In genomic region chr9:134486127-134486995, GRCh38 we compare ENCODE assay signal across 18 cellular contexts.
DNase-seq lines count a peak whose midpoint lies in the region; ATAC-seq and TF ChIP-seq lines count a peak whose summit lies in the region.
"Had no signal": no experiment of that assay in that cellular context is flagged by ENCODE, and none has a peak within 500 bp of the region (broad histone marks: within the 10 kb centered on the region; RNA-seq: fewer than 3 reads in every experiment).

No MANE protein-coding gene starts in this region.

- no peak overlapping the region for H3K4me3 Mint-ChIP-seq in MCF 10A (ENCODE audit: unreplicated experiment)
- H3K4me3 Mint-ChIP-seq: activated CD4-positive, alpha-beta T cell treated with anti-CD3 and anti-CD28 coated beads, Interleukin-2, amount 10 ng/mL, durations not matched to agents 7 days and 5 days; T-helper 1 cell treated with Interleukin-12 subunit alpha and Interleukin-12 subunit beta and Interleukin-4 antibody, amounts not matched to agents 30 μg/mL and 1 μg/mL, for 36 hours had no signal

- H4K20me1 ChIP-seq in BLaER1 = no peaks in the 10 kb centered on the region

- peaks cover 6% of the 10 kb centered on the region for H3K36me3 Mint-ChIP-seq in MCF 10A (ENCODE audit: insufficient read depth, unreplicated experiment)

- peak overlapping the region; percentile 73 for H2BK15ac ChIP-seq in mesenchymal stem cell (ENCODE audit: low read depth, poor library complexity, severe bottlenecking)

- intact Hi-C loops in spleen (cut with DNase I; ENCODE audit: low total_unique reads) (no loop called here), MCF 10A (cut with micrococcal nuclease) (no loop called here)

- peak overlapping the region in 1 of 2 experiments; percentile 27 for H3K14ac ChIP-seq in mesenchymal stem cell (ENCODE audit: low read length in 2 of 2)

- H4K91ac ChIP-seq in mesenchymal stem cell (ENCODE audit: low read length) = peak overlapping the region; percentile 70

- peaks cover 100% of the 10 kb centered on the region for H3K4me1 ChIP-seq in BLaER1
- peaks cover 10% of the 10 kb centered on the region for H3K4me1 ChIP-seq in mesenchymal stem cell (ENCODE audit: control insufficient read depth, insufficient read depth, low read depth, low read length)
- peaks cover 0 to 47% (median 10%) of the 10 kb centered on the region in 6 donors for H3K4me1 ChIP-seq in spleen
- H3K4me1 ChIP-seq: lower lobe of right lung had no signal

- no peak overlapping the region for H2AK5ac ChIP-seq in mesenchymal stem cell (ENCODE audit: low read length, severe bottlenecking)

- no peak overlapping the region for H3K27ac Mint-ChIP-seq in MCF 10A (ENCODE audit: low read depth, unreplicated experiment)
- H3K27ac Mint-ChIP-seq: activated CD4-positive, alpha-beta T cell treated with anti-CD3 and anti-CD28 coated beads, Interleukin-2, amount 10 ng/mL, durations not matched to agents 7 days and 5 days; T-helper 1 cell treated with Interleukin-12 subunit alpha and Interleukin-12 subunit beta and Interleukin-4 antibody, amounts not matched to agents 30 μg/mL and 1 μg/mL, for 36 hours had no signal

- H3K18ac ChIP-seq in mesenchymal stem cell (ENCODE audit: low read depth in 1 of 2, low read length in 2 of 2) = peak overlapping the region in 1 of 2 experiments; percentile 48

- ATAC-seq in HG03139 (IDR thresholded peaks at IDR 0.05; ENCODE audit: unreplicated experiment) = no peak
- ATAC-seq: lower lobe of right lung, Panc1 had no signal

- DNase-seq in SK-N-MC (ENCODE audit: low read depth, low spot score) (no peak), mesenchymal stem cell (no peak), spleen (peak; percentile 55), MCF 10A (ENCODE audit: unreplicated experiment) (no peak), iPS-NIHi7 (ENCODE audit: extremely low spot score) (no peak)
- DNase-seq: activated CD4-positive, alpha-beta T cell treated with anti-CD3 and anti-CD28 coated beads, Interleukin-2, amount 10 ng/mL, durations not matched to agents 7 days and 5 days; activated gamma-delta T cell treated with Interleukin-2 at 50 U/mL for 16 hours; amniotic stem cell; DMS79; KBM-7; lower lobe of right lung; NCI-H524; NK-92 treated with Interleukin-12 subunit alpha and Interleukin-12 subunit beta, amount 100 ng/mL, for 24 hours; occipital lobe had no signal

- CTCF ChIA-PET in MCF 10A (lab: Yijun Ruan, JAX) = no interaction called here

- TF ChIP-seq CTCF in spleen (IDR thresholded peaks at IDR 0.05 in 8 of 11, conservative IDR thresholded peaks at IDR 0.05 in 3 of 11) (no peak), MCF 10A (IDR thresholded peaks at IDR 0.05; ENCODE audit: unreplicated experiment) (no peak)

- H3K36me3 ChIP-seq in BLaER1 (no peaks in the 10 kb centered on the region), SK-N-MC (ENCODE audit: insufficient read depth, low read length) (no peaks in the 10 kb centered on the region), mesenchymal stem cell (ENCODE audit: control insufficient read depth in 1 of 2, insufficient read depth in 2 of 2, low read depth in 1 of 2, low read length in 2 of 2) (no peaks in the 10 kb centered on the region), spleen (no peaks in the 10 kb centered on the region)
- H3K36me3 ChIP-seq: lower lobe of right lung had no signal

- peak overlapping the region in 1 of 2 experiments; percentile 45 for H2BK12ac ChIP-seq in mesenchymal stem cell (ENCODE audit: low read length in 2 of 2)

- H2BK120ac ChIP-seq in mesenchymal stem cell (ENCODE audit: low read depth, low read length) = no peak overlapping the region

- no peak overlapping the region for H2BK5ac ChIP-seq in mesenchymal stem cell (ENCODE audit: low read depth, low read length, poor library complexity, severe bottlenecking)

- peak overlapping the region; percentile 81 for H3K9ac ChIP-seq in BLaER1
- no peak overlapping the region for H3K9ac ChIP-seq in SK-N-MC (ENCODE audit: insufficient read length)
- no peak overlapping the region for H3K9ac ChIP-seq in mesenchymal stem cell (ENCODE audit: low read length)

- H3K79me1 ChIP-seq in mesenchymal stem cell (replicated peaks; ENCODE audit: low read length, poor library complexity, severe bottlenecking) = no peaks in the 10 kb centered on the region

- no peak overlapping the region for H3K4ac ChIP-seq in mesenchymal stem cell (ENCODE audit: low read depth in 1 of 2, low read length in 2 of 2)

- H3K9me3 Mint-ChIP-seq in MCF 10A (ENCODE audit: unreplicated experiment) = no peaks in the 10 kb centered on the region
- H3K9me3 Mint-ChIP-seq: activated CD4-positive, alpha-beta T cell treated with anti-CD3 and anti-CD28 coated beads, Interleukin-2, amount 10 ng/mL, durations not matched to agents 7 days and 5 days; T-helper 1 cell treated with Interleukin-12 subunit alpha and Interleukin-12 subunit beta and Interleukin-4 antibody, amounts not matched to agents 30 μg/mL and 1 μg/mL, for 36 hours had no signal

- H3K27ac ChIP-seq in BLaER1 (peak overlapping the region; percentile 97), SK-N-MC (peak overlapping the region; percentile 81), mesenchymal stem cell (ENCODE audit: low read length, poor library complexity, severe bottlenecking) (no peak overlapping the region), spleen (no peak overlapping the region)
- H3K27ac ChIP-seq: lower lobe of right lung had no signal

- H3K4me3 ChIP-seq in BLaER1 (peak overlapping the region; percentile 8; the same call in 1 of the 2 replicates), SK-N-MC (no peak overlapping the region), mesenchymal stem cell (ENCODE audit: insufficient read depth in 1 of 2, low read depth in 1 of 2, low read length in 2 of 2) (no peak overlapping the region), spleen (no peak overlapping the region)
- H3K4me3 ChIP-seq: lower lobe of right lung had no signal

- WGBS in mesenchymal stem cell = 95% methylated on average over 32 of the region's 32 CpGs
- WGBS in spleen, 5 donors = 70 to 83% (median 74%) methylated on average over 26 to 32 of the region's 32 CpGs

- POLR2A ChIA-PET in MCF 10A (lab: Yijun Ruan, JAX) = no interaction called here

- H3K27me3 Mint-ChIP-seq in MCF 10A (ENCODE audit: insufficient read depth, unreplicated experiment) = peaks cover 33% of the 10 kb centered on the region
- H3K27me3 Mint-ChIP-seq: activated CD4-positive, alpha-beta T cell treated with anti-CD3 and anti-CD28 coated beads, Interleukin-2, amount 10 ng/mL, durations not matched to agents 7 days and 5 days had no signal

- no TSS peak for BruUV-seq in MCF 10A (replicated peaks; lab: Mats Ljungman, UMichigan)

- H3K9me3 ChIP-seq in BLaER1 (0 out of 2 replicates have a peak, but pooled peaks cover 6% of the 10 kb centered on the region), SK-N-MC (ENCODE audit: low read depth, low read length) (no peaks in the 10 kb centered on the region), mesenchymal stem cell (ENCODE audit: control insufficient read depth, low read length) (no peaks in the 10 kb centered on the region), spleen (no peaks in the 10 kb centered on the region)
- H3K9me3 ChIP-seq: lower lobe of right lung had no signal

- no peaks in the 10 kb centered on the region for H3K4me1 Mint-ChIP-seq in MCF 10A (ENCODE audit: insufficient read depth, unreplicated experiment)
- H3K4me1 Mint-ChIP-seq: activated CD4-positive, alpha-beta T cell treated with anti-CD3 and anti-CD28 coated beads, Interleukin-2, amount 10 ng/mL, durations not matched to agents 7 days and 5 days had no signal

- H2AFZ ChIP-seq in mesenchymal stem cell (ENCODE audit: low read depth, low read length) = no peak overlapping the region

- H3K27me3 ChIP-seq in BLaER1 (no peaks in the 10 kb centered on the region), mesenchymal stem cell (ENCODE audit: control insufficient read depth in 1 of 2, insufficient read depth in 1 of 2, low read length in 2 of 2) (peaks cover 2 to 4% of the 10 kb centered on the region in 2 experiments), spleen (replicated peaks in 1 of 7) (no peaks in the 10 kb centered on the region)

- no peak overlapping the region for H3K23ac ChIP-seq in mesenchymal stem cell (ENCODE audit: low read length in 2 of 2)

- no peak overlapping the region for H4K8ac ChIP-seq in mesenchymal stem cell (ENCODE audit: low read length)

- H3K4me2 ChIP-seq in BLaER1 = peak overlapping the region; percentile 94
- no peak overlapping the region for H3K4me2 ChIP-seq in mesenchymal stem cell (ENCODE audit: low read length, poor library complexity, severe bottlenecking)

- no peak for TF ChIP-seq POLR2A in spleen (IDR thresholded peaks at IDR 0.05)

Comparison
In these comparisons a context has a peak if more than half of its experiments do, and no peak if none do; other contexts are left out.
1. H3K27ac ChIP-seq: peak in BLaER1 (single experiment) and SK-N-MC (single experiment); none in mesenchymal stem cell (single experiment) and spleen (0 of 8).